Comparison of ENCODE assay signal across 34 cellular contexts in the genomic region with DNA sequence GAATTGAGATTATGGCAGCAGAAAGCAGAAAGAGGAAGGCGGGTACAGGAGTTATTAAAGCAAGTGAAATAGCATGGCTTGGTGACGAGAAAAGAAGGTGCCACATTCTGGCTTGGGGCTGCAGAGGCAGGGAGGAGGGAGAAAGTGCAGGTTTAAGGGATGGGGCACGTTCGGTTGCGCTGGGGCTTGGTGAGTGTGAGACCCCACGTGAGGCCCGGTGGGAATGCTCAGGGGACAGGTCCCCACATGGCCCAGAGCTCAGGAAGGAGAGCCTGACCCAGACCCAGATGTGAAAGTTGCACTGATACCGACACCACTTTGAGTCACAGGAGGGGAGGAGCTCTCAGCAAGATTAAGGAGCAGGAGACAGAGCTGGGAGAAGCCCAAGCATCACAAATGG.
"Had no signal": no experiment of that assay in that cellular context is flagged by ENCODE, and none has a peak within 500 bp of the region (broad histone marks: within the 10 kb centered on the region; RNA-seq: fewer than 3 reads in every experiment).

No MANE protein-coding gene starts in this region.

- H3K27ac ChIP-seq: KMS-11 had no signal

- DNase-seq: Karpas-422, Kasumi-1, KG1, MG63, MM.1S, MV-4-11, NCI-H1048, NCI-H1092, NCI-H1092 treated with DMSO at 0.1 percent for 48 hours, NCI-H1105, NCI-H1105 treated with DMSO at 0.1 percent for 48 hours, NCI-H1417, NCI-H1417 treated with DMSO at 0.1 percent for 48 hours, NCI-H1436, NCI-H1436 treated with DMSO at 0.1 percent for 48 hours, NCI-H146, NCI-H1694, NCI-H1694 treated with DMSO at 0.1 percent for 48 hours, NCI-H187, NCI-H187 treated with DMSO at 0.1 percent for 48 hours, NCI-H1930, NCI-H2029, NCI-H2029 treated with DMSO at 0.1 percent for 48 hours, NCI-H2081, NCI-H2081 treated with DMSO at 0.1 percent for 48 hours, NCI-H2107, NCI-H2171, NCI-H2227 treated with DMSO at 0.1 percent for 48 hours, NCI-H226, NCI-H345, NCI-H446, NCI-H446 treated with DMSO at 0.1 percent for 48 hours, NCI-H510A had no signal

- H3K27me3 ChIP-seq: MG63 had no signal

- H3K36me3 ChIP-seq: MG63 had no signal

- H3K9me3 ChIP-seq: MG63 had no signal

- H3K4me3 ChIP-seq: MG63 had no signal
